In the genomic region with DNA sequence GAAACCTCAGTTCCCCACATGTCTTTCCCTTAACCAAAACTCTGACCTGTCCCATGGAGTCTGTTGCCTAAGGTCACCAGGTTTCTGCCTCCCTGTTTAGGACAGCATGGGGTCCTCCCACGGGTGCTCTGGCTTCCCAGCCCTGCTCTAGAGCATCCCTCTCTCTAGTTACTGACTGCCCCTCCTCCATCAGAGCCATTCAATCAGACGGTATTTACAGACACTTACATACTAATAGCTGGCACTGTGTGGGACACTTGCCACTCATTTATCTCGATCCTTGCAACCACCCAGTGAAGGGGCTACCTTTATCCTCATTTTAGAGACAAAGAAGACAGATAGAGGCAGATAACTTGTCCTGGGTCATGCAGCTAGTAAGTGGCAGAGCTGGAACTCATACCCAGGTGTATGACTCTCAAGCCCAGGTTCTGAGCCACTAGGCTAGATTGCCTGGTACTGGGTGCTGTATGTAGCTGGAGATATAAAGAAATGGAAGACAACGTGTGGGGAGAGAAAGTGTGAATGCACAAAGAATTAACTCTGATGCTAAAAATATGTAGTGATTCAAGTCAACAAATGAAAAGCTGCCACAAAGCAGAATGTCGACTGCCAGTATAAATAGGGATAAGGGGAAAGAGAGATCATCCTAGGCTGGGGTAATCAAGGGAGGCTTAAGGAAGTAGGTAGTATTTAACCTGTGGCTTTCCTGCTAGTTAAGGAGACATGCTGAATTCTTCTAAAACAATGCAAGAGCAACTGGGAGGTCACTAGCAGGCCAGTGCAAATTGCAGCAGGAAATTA, we compare ENCODE assay signal across 17 cellular contexts. TPM values are rescaled to one million over a fixed set of nuclear protein-coding genes. Genes with fewer than 3 reads are reported as not detected.
A peak's percentile ranks its signal among the peaks of the same experiment; 100 is the strongest.
DNase-seq lines count a peak whose midpoint lies in the region; ATAC-seq and TF ChIP-seq lines count a peak whose summit lies in the region.
"Had no signal": no experiment of that assay in that cellular context is flagged by ENCODE, and none has a peak within 500 bp of the region (broad histone marks: within the 10 kb centered on the region; RNA-seq: fewer than 3 reads in every experiment).

No MANE protein-coding gene starts in this region.

- no peaks in the 10 kb centered on the region for H3K27me3 Mint-ChIP-seq in endodermal cell (ENCODE audit: insufficient read depth)
- peaks cover 0 to 13% (median 6%) of the 10 kb centered on the region in 5 donors for H3K27me3 Mint-ChIP-seq in naive thymus-derived CD8-positive, alpha-beta T cell

- no peak overlapping the region for H3K9ac ChIP-seq in endodermal cell (ENCODE audit: extremely low read depth, low read length, poor library complexity, severe bottlenecking)
- H3K9ac ChIP-seq: BLaER1 had no signal

- H3K27me3 ChIP-seq in endodermal cell (ENCODE audit: control insufficient read depth, insufficient read depth, low read length, poor library complexity, severe bottlenecking) (no peaks in the 10 kb centered on the region), testis (no peaks in the 10 kb centered on the region), tibial nerve (no peaks in the 10 kb centered on the region)
- H3K27me3 ChIP-seq: BLaER1 had no signal

- no peak for TF ChIP-seq EP300 in tibial nerve (IDR thresholded peaks at IDR 0.05)

- TF ChIP-seq CTCF in endodermal cell (conservative IDR thresholded peaks at IDR 0.05) (no peak), testis (IDR thresholded peaks at IDR 0.05) (no peak), tibial nerve (IDR thresholded peaks at IDR 0.05) (no peak)

- H3K36me3 Mint-ChIP-seq in endodermal cell (ENCODE audit: low read depth): no peaks in the 10 kb centered on the region
- peaks cover 0 to 4% (median 0%) of the 10 kb centered on the region in 3 donors for H3K36me3 Mint-ChIP-seq in naive thymus-derived CD8-positive, alpha-beta T cell

- intact Hi-C loops in left cardiac atrium (cut with DNase I): no loop called here
- intact Hi-C loops in Right ventricle myocardium inferior (cut with DNase I): no loop called here
- intact Hi-C loops in testis (cut with DNase I; ENCODE audit: low total_unique reads): no loop called here

- no peak for DNase-seq in left cardiac atrium
- DNase-seq in Right ventricle myocardium inferior (ENCODE audit: missing footprints): no peak
- DNase-seq in endodermal cell: no peak
- no peak for DNase-seq in naive thymus-derived CD8-positive, alpha-beta T cell
- DNase-seq in iPS-NIHi7 (ENCODE audit: extremely low spot score): no peak
- DNase-seq in testis: no peak
- no peak for DNase-seq in tibial nerve (ENCODE audit: low spot score in 2 of 2)
- DNase-seq: H7, HFFc6, KBM-7, NCI-H1105, NCI-H774, PC-3, RPMI8226 had no signal

- H3K4me1 ChIP-seq in endodermal cell (ENCODE audit: control insufficient read depth, insufficient read depth, low read length) (peaks cover 13% of the 10 kb centered on the region), testis (no peaks in the 10 kb centered on the region), tibial nerve (no peaks in the 10 kb centered on the region)
- H3K4me1 ChIP-seq: A549, BLaER1 had no signal

- H3K9me3 ChIP-seq in endodermal cell (ENCODE audit: control insufficient read depth, low read length): peaks cover 4% of the 10 kb centered on the region
- H3K9me3 ChIP-seq in testis: no peaks in the 10 kb centered on the region
- H3K9me3 ChIP-seq in tibial nerve: no peaks in the 10 kb centered on the region
- H3K9me3 ChIP-seq: BLaER1 had no signal

- H3K36me3 ChIP-seq in endodermal cell (ENCODE audit: control insufficient read depth, insufficient read depth, low read length): no peaks in the 10 kb centered on the region
- H3K36me3 ChIP-seq in testis (ENCODE audit: low read depth, missing control alignments): no peaks in the 10 kb centered on the region
- H3K36me3 ChIP-seq in tibial nerve: no peaks in the 10 kb centered on the region
- H3K36me3 ChIP-seq: BLaER1 had no signal

- TF ChIP-seq POLR2A in testis (IDR thresholded peaks at IDR 0.05): no peak
- no peak for TF ChIP-seq POLR2A in tibial nerve (IDR thresholded peaks at IDR 0.05)

- no peak overlapping the region for H3K4me3 Mint-ChIP-seq in endodermal cell
- no peak overlapping the region for H3K4me3 Mint-ChIP-seq in naive thymus-derived CD8-positive, alpha-beta T cell
- H3K4me3 Mint-ChIP-seq: HFFc6 had no signal

- no peaks in the 10 kb centered on the region for H3K9me3 Mint-ChIP-seq in endodermal cell
- H3K9me3 Mint-ChIP-seq in naive thymus-derived CD8-positive, alpha-beta T cell: peaks cover 0 to 5% (median 0%) of the 10 kb centered on the region in 9 donors
- H3K9me3 Mint-ChIP-seq: HFFc6 had no signal

- 41 to 58% methylated on average over 4 to 5 of the region's 5 CpGs for whole genome bisulfite sequencing in endodermal cell (ENCODE audit: insufficient coverage in 1 of 2, insufficient read length in 1 of 2), 2 experiments
- 54 to 62% methylated on average over 5 of the region's 5 CpGs for WGBS in testis, 2 donors
- 42 to 46% methylated on average over 5 of the region's 5 CpGs for WGBS in tibial nerve, 2 donors

- POLR2A ChIA-PET in naive thymus-derived CD8-positive, alpha-beta T cell (lab: Charles Lee): interaction anchor here (0.6 kb wide), 1 partner anchor 333 kb away, joined by 7 read pairs; no protein-coding TSS in a partner anchor

- H3K4me3 ChIP-seq in endodermal cell (ENCODE audit: low read length) (no peak overlapping the region), testis (no peak overlapping the region), tibial nerve (no peak overlapping the region)
- H3K4me3 ChIP-seq: A549, BLaER1 had no signal

- peak overlapping the region; percentile 27 for H3K27ac Mint-ChIP-seq in endodermal cell
- H3K27ac Mint-ChIP-seq in naive thymus-derived CD8-positive, alpha-beta T cell: peak overlapping the region in 9 of 10 donors; percentile 27 to 100 (median 81)
- H3K27ac Mint-ChIP-seq: HFFc6 had no signal

- peaks cover 37% of the 10 kb centered on the region for H3K4me1 Mint-ChIP-seq in endodermal cell
- peaks cover 15 to 27% (median 23%) of the 10 kb centered on the region in 4 donors for H3K4me1 Mint-ChIP-seq in naive thymus-derived CD8-positive, alpha-beta T cell

- ATAC-seq in left cardiac atrium: peak; percentile 55 to 81
- ATAC-seq in Right ventricle myocardium inferior: no peak
- ATAC-seq in naive thymus-derived CD8-positive, alpha-beta T cell: no peak
- ATAC-seq: A549, HepG2, PC-3 had no signal

- no peak overlapping the region for H3K27ac ChIP-seq in endodermal cell (ENCODE audit: low read depth, low read length)
- H3K27ac ChIP-seq in testis: no peak overlapping the region
- H3K27ac ChIP-seq in tibial nerve: no peak overlapping the region
- H3K27ac ChIP-seq: A549, BLaER1 had no signal

RNA-seq across cellular contexts. Expression of a gene that starts 52.5 kb away (rescaled TPM):
- total RNA-seq in left cardiac atrium (10 to 100 TPM; 20.8 to 40.2 TPM), Right ventricle myocardium inferior (1.0 TPM), endodermal cell (under 1 TPM; 0.20 to 0.51 TPM), testis (1 to 10 TPM; 2.0 to 7.2 TPM), tibial nerve (1 to 10 TPM; 6.3 to 8.8 (median 7.2) TPM)
- polyA plus RNA-seq in endodermal cell (2013, experiment 1 of 2): 0.68 TPM
- polyA plus RNA-seq in endodermal cell (2013, experiment 2 of 2): 0.50 TPM
- total RNA-seq in naive thymus-derived CD8-positive, alpha-beta T cell: under 1 TPM in 1 of 2 experiments, not detected in 1; 0.52 TPM
- polyA plus RNA-seq in naive thymus-derived CD8-positive, alpha-beta T cell: under 1 TPM; 0.03 to 0.16 (median 0.08) TPM
- 5.8 TPM for polyA plus RNA-seq in testis (ENCODE audit: insufficient read depth, low read depth, low replicate concordance)
- total RNA-seq: HepG2, PC-3 had no signal

Comparison
In these comparisons a context has a peak if more than half of its experiments do, and no peak if none do; other contexts are left out.
1. ATAC-seq: peak in left cardiac atrium (2 of 2); none in Right ventricle myocardium inferior (single experiment) and naive thymus-derived CD8-positive, alpha-beta T cell (0 of 2).